Comparison of ENCODE assay signal across 21 cellular contexts in genomic region chr10:5469353-5470061, GRCh38. TPM values are rescaled to one million over a fixed set of nuclear protein-coding genes. Genes with fewer than 3 reads are reported as not detected.
"Had no signal": no experiment of that assay in that cellular context is flagged by ENCODE, and none has a peak within 500 bp of the region (broad histone marks: within the 10 kb centered on the region; RNA-seq: fewer than 3 reads in every experiment).

No MANE protein-coding gene starts in this region.

- H3K9me3 ChIP-seq: adrenal gland, thyroid gland had no signal

- H3K27ac ChIP-seq: adrenal gland, left ventricle myocardium inferior, thyroid gland had no signal

- H3K9me3 Mint-ChIP-seq: activated naive CD4-positive, alpha-beta T cell treated with anti-CD3 and anti-CD28 coated beads, Interleukin-2, amount 50 U/mL, for 72 hours; T-helper 2 cell treated with Interferon-gamma antibody and Interleukin-4, amounts not matched to agents 5 μg/mL and 100 μg/mL, for 36 hours had no signal

- ATAC-seq: activated naive CD4-positive, alpha-beta T cell treated with anti-CD3 and anti-CD28 coated beads, Interleukin-2, amount 50 U/mL, for 72 hours; activated T-cell treated with anti-CD3 and anti-CD28 coated beads, Interleukin-2, amount 50 U/mL, for 72 hours; mucosa of descending colon; naive thymus-derived CD4-positive, alpha-beta T cell had no signal

- H3K36me3 ChIP-seq: adrenal gland, left ventricle myocardium inferior, thyroid gland had no signal

- H3K4me3 Mint-ChIP-seq: activated T-cell treated with anti-CD3 and anti-CD28 coated beads, Interleukin-2, amount 50 U/mL, for 72 hours; naive thymus-derived CD4-positive, alpha-beta T cell; T-helper 2 cell treated with Interferon-gamma antibody and Interleukin-4, amounts not matched to agents 5 μg/mL and 100 μg/mL, for 36 hours had no signal

- H3K27me3 ChIP-seq: adrenal gland, thyroid gland had no signal

- H3K36me3 Mint-ChIP-seq: activated naive CD4-positive, alpha-beta T cell treated with anti-CD3 and anti-CD28 coated beads, Interleukin-2, amount 50 U/mL, for 72 hours had no signal

- H3K4me1 ChIP-seq: adrenal gland, left ventricle myocardium inferior had no signal

- H3K4me3 ChIP-seq: adrenal gland, left ventricle myocardium inferior, mucosa of descending colon, thyroid gland had no signal

- DNase-seq: activated CD4-positive, alpha-beta T cell treated with anti-CD3 and anti-CD28 coated beads, Interleukin-2, amount 50 U/mL, for 4 hours; activated gamma-delta T cell; activated T-cell treated with anti-CD3 and anti-CD28 coated beads, Interleukin-2, amount 50 U/mL, for 72 hours; adrenal gland; dermis blood vessel endothelial cell; effector memory CD4-positive, alpha-beta T cell; foreskin fibroblast; glutamatergic neuron; kidney glomerular epithelial cell; left ventricle myocardium inferior; mucosa of descending colon; naive thymus-derived CD4-positive, alpha-beta T cell; nucleus accumbens; posterior cingulate gyrus; thyroid gland had no signal

- H3K27ac Mint-ChIP-seq: activated naive CD4-positive, alpha-beta T cell treated with anti-CD3 and anti-CD28 coated beads, Interleukin-2, amount 50 U/mL, for 72 hours; activated T-cell treated with anti-CD3 and anti-CD28 coated beads, Interleukin-2, amount 50 U/mL, for 72 hours; T-helper 2 cell treated with Interferon-gamma antibody and Interleukin-4, amounts not matched to agents 5 μg/mL and 100 μg/mL, for 36 hours had no signal

RNA-seq across cellular contexts. Expression of gene CALML5, which starts 29.9 kb away (rescaled TPM):
- total RNA-seq: activated CD8-positive, alpha-beta memory T cell treated with anti-CD3 and anti-CD28 coated beads for 36 hours; activated naive CD4-positive, alpha-beta T cell treated with anti-CD3 and anti-CD28 coated beads, Interleukin-2, amount 50 U/mL, for 72 hours; activated T-cell treated with anti-CD3 and anti-CD28 coated beads, Interleukin-2, amount 50 U/mL, for 72 hours; adrenal gland; cerebellum; dermis blood vessel endothelial cell; left ventricle myocardium inferior; mucosa of descending colon; naive thymus-derived CD4-positive, alpha-beta T cell; skeletal muscle tissue; thyroid gland; urinary bladder had no signal
- polyA plus RNA-seq: adrenal gland; naive thymus-derived CD4-positive, alpha-beta T cell; urinary bladder had no signal

RNA-seq across cellular contexts. Expression of gene CALML3, which starts 55.3 kb away (rescaled TPM):
- total RNA-seq: activated CD8-positive, alpha-beta memory T cell treated with anti-CD3 and anti-CD28 coated beads for 36 hours; activated naive CD4-positive, alpha-beta T cell treated with anti-CD3 and anti-CD28 coated beads, Interleukin-2, amount 50 U/mL, for 72 hours; activated T-cell treated with anti-CD3 and anti-CD28 coated beads, Interleukin-2, amount 50 U/mL, for 72 hours; adrenal gland; dermis blood vessel endothelial cell; left ventricle myocardium inferior; naive thymus-derived CD4-positive, alpha-beta T cell; skeletal muscle tissue; urinary bladder had no signal
- polyA plus RNA-seq: naive thymus-derived CD4-positive, alpha-beta T cell; urinary bladder had no signal
